Comparison of ENCODE assay signal across 1 cellular context in the genomic region with DNA sequence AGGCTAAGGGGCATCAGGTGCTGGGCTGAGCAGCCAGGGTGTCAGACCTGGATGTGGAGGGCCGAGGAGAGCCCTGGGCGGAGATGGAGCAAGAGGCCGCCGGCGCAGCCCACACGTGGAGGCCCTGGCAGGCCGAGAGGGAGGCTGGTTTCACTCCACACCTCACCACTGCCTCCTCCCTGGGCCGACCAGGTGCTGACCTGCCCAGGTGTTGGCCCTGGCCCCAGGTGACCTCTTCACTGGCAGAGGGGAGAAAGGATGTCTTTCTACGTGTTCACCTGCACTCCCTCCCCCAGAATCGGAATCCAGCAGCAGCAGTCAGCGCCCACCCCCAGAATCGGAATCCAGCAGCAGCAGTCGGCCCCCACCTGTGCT.
TF ChIP-seq lines count a peak whose summit lies in the region.

No MANE protein-coding gene starts in this region.

TF ChIP-seq in HepG2, 621 proteins besides CTCF, POLR2A, EP300 and RAD21:
- TF ChIP-seq TBX2 (CRISPR knock-in tag; IDR thresholded peaks at IDR 0.05; ENCODE audit: borderline replicate concordance) (0 out of 2 replicates have a peak, but pooled peaks have one; percentile 17), NCOR1 (IDR thresholded peaks at IDR 0.05; ENCODE audit: borderline replicate concordance, low read length) (no peak), ZEB1 (IDR thresholded peaks at IDR 0.05; ENCODE audit: insufficient replicate concordance, low read depth) (peak; percentile 46), IRX3 (CRISPR knock-in tag; IDR thresholded peaks at IDR 0.05; ENCODE audit: borderline replicate concordance, low read depth) (no peak), RXRA (CRISPR knock-in tag; IDR thresholded peaks at IDR 0.05) (0 out of 2 replicates have a peak, but pooled peaks have one; percentile 23)
